17 cellular contexts compared by ENCODE assay signal in genomic region chr14:32230181-32230580, GRCh38. TPM values are rescaled to one million over a fixed set of nuclear protein-coding genes. Genes with fewer than 3 reads are reported as not detected.
DNase-seq lines count a peak whose midpoint lies in the region; ATAC-seq, FAIRE-seq and TF ChIP-seq lines count a peak whose summit lies in the region.
"Had no signal": no experiment of that assay in that cellular context is flagged by ENCODE, and none has a peak within 500 bp of the region (broad histone marks: within the 10 kb centered on the region; RNA-seq: fewer than 3 reads in every experiment).

No MANE protein-coding gene starts in this region.

- no peak overlapping the region for H2AK9ac ChIP-seq in IMR-90 (replicated peaks; ENCODE audit: low read depth, low read length, poor library complexity)

- H3K9ac ChIP-seq in IMR-90 (ENCODE audit: low read depth, low read length) (no peak overlapping the region), HepG2 (ENCODE audit: insufficient read depth, low read depth, low read length) (no peak overlapping the region)
- H3K9ac ChIP-seq: KMS-11 had no signal

- peaks cover 8% of the 10 kb centered on the region; the same call in 1 of the 2 replicates for H3K9me1 ChIP-seq in IMR-90 (ENCODE audit: insufficient read depth, low read length)

- H3K4me3 ChIP-seq in AG10803 (ENCODE audit: low read length) (no peak overlapping the region), IMR-90 (ENCODE audit: insufficient read depth, low read depth, low read length) (no peak overlapping the region), cardiac fibroblast (replicated peaks in 1 of 2; ENCODE audit: low read depth in 2 of 2, low read length in 2 of 2) (no peak overlapping the region), HepG2 (replicated peaks in 1 of 3; ENCODE audit: insufficient read depth in 1 of 3, low read depth in 2 of 3, low read length in 3 of 3) (no peak overlapping the region)

- H3K4me2 ChIP-seq in IMR-90 (ENCODE audit: low read depth, low read length) (no peak overlapping the region), HepG2 (ENCODE audit: low read depth, low read length) (no peak overlapping the region)
- H3K4me2 ChIP-seq: KMS-11 had no signal

- no peaks in the 10 kb centered on the region for H3K79me1 ChIP-seq in IMR-90 (ENCODE audit: low read depth in 1 of 2, low read length in 2 of 2)

- POLR2A ChIA-PET in IMR-90 (lab: Charles Lee; ENCODE audit: unreplicated experiment): no interaction called here
- POLR2A ChIA-PET in HepG2 (lab: Yijun Ruan, JAX): no interaction called here
- POLR2A ChIA-PET in T-cell (lab: Charles Lee): no interaction called here

- H2BK20ac ChIP-seq in IMR-90 (ENCODE audit: low read depth, low read length): no peak overlapping the region

- no peak overlapping the region for H3K4ac ChIP-seq in IMR-90 (ENCODE audit: low read depth, low read length)

- BruUV-seq in IMR-90 (replicated peaks; lab: Mats Ljungman, UMichigan) (no TSS peak), HepG2 (replicated peaks; lab: Mats Ljungman, UMichigan) (no TSS peak)

- no CpG with 5 or more reads among the region's 3 CpGs for WGBS in IMR-90 (ENCODE audit: extremely low coverage in 2 of 2, insufficient read length in 1 of 2), 2 experiments
- WGBS in HepG2 (ENCODE audit: low lambda C conversion rate): 25% methylated on average over 3 of the region's 3 CpGs

- no peak overlapping the region for H3K56ac ChIP-seq in IMR-90 (ENCODE audit: extremely low read depth, insufficient read depth, low read length)

- H3K4me1 ChIP-seq in IMR-90 (ENCODE audit: control insufficient read depth, insufficient read depth, low read length) (peaks cover 8% of the 10 kb centered on the region), HepG2 (ENCODE audit: insufficient read depth, low read length) (no peaks in the 10 kb centered on the region)

- in situ Hi-C loops in IMR-90 (cut with MboI; ENCODE audit: low sequenced_read_pairs) (loop anchor here (25.0 kb wide), 1 partner anchor 293 kb away; no protein-coding TSS in a partner anchor), HepG2 (cut with HindIII; ENCODE audit: extremely low pct_ligation_motif_present, low pct_unique_long_range_greater_than_20kb) (no loop called here)

- H3K27me3 ChIP-seq in IMR-90 (ENCODE audit: control insufficient read depth, insufficient read depth, low read length) (no peaks in the 10 kb centered on the region), HepG2 (ENCODE audit: control insufficient read depth in 1 of 2, insufficient read depth in 2 of 2, low read length in 2 of 2) (no peaks in the 10 kb centered on the region)

- no peak for TF ChIP-seq POLR2A in IMR-90 (IDR thresholded peaks at IDR 0.05; ENCODE audit: low read depth, low read length)
- TF ChIP-seq POLR2A in HepG2 (IDR thresholded peaks at IDR 0.05; ENCODE audit: insufficient read depth in 1 of 2, low read depth in 2 of 2, low read length in 2 of 2): no peak

- no peak overlapping the region for H3K27ac Mint-ChIP-seq in T-cell
- H3K27ac Mint-ChIP-seq: activated T-cell treated with anti-CD3 and anti-CD28 coated beads, Interleukin-2, amount 50 U/mL, for 24 hours had no signal

- TF ChIP-seq RAD21 in IMR-90 (IDR thresholded peaks at IDR 0.05; ENCODE audit: low read length): no peak
- TF ChIP-seq RAD21 in HepG2 (CRISPR knock-in tag; IDR thresholded peaks at IDR 0.05): no peak

- no peak overlapping the region for H4K91ac ChIP-seq in IMR-90 (ENCODE audit: insufficient read depth, low read depth, low read length)

- peak overlapping the region; percentile 0 for H2BK5ac ChIP-seq in IMR-90 (ENCODE audit: low read depth, low read length, poor library complexity, severe bottlenecking)

- H3K4me3 Mint-ChIP-seq in T-cell: no peak overlapping the region
- H3K4me3 Mint-ChIP-seq: activated T-cell treated with anti-CD3 and anti-CD28 coated beads, Interleukin-2, amount 50 U/mL, for 24 hours; neural crest cell had no signal

- CTCF ChIA-PET in IMR-90 (lab: Yijun Ruan, JAX) (no interaction called here), HepG2 (lab: Yijun Ruan, JAX; ENCODE audit: low intra/inter-chr PET ratio, low total read pairs) (no interaction called here), T-cell (lab: Charles Lee) (no interaction called here)

- intact Hi-C loops in IMR-90 (cut with micrococcal nuclease) (no loop called here), HepG2 (cut with micrococcal nuclease; ENCODE audit: unreplicated experiment) (no loop called here)

- peak overlapping the region; percentile 21; the same call in 1 of the 2 replicates for H3K18ac ChIP-seq in IMR-90 (ENCODE audit: low read depth, low read length)

- no peaks in the 10 kb centered on the region for H3K36me3 Mint-ChIP-seq in T-cell

- peak; percentile 58 for DNase-seq in AG10803 (ENCODE audit: low read depth)
- DNase-seq in IMR-90: peak; percentile 33
- peak; percentile 3 to 57 for DNase-seq in cardiac fibroblast (ENCODE audit: low read depth in 2 of 2)
- DNase-seq in HepG2 (ENCODE audit: low spot score): no peak
- no peak for DNase-seq in activated gamma-delta T cell (lab: John Stamatoyannopoulos, UW)
- DNase-seq in T-cell: no peak
- DNase-seq in 8988T: no peak
- DNase-seq: activated T-cell treated with anti-CD3 and anti-CD28 coated beads, Interleukin-2, amount 50 U/mL, for 24 hours; AML-193; GDM1; GOT3; SHP77 had no signal

- ATAC-seq in IMR-90 (ENCODE audit: low read depth): peak; percentile 55
- peak; percentile 32 for ATAC-seq in HepG2
- ATAC-seq in T-cell (replicated peaks in 1 of 4): no peak
- no peak for ATAC-seq in GM21717 (IDR thresholded peaks at IDR 0.05; ENCODE audit: unreplicated experiment)

- H4K8ac ChIP-seq in IMR-90 (ENCODE audit: low read depth in 2 of 2, low read length in 2 of 2): no peak overlapping the region

- no peak overlapping the region for H3K27ac ChIP-seq in IMR-90 (ENCODE audit: insufficient read depth, low read length)
- no peak overlapping the region for H3K27ac ChIP-seq in HepG2 (ENCODE audit: extremely low read length, insufficient read depth, low read length)
- H3K27ac ChIP-seq: KMS-11 had no signal

- dilution Hi-C loops in IMR-90 (cut with HindIII; ENCODE audit: low sequenced_read_pairs, unreplicated experiment): no loop called here

- H3K79me2 ChIP-seq in HepG2 (ENCODE audit: insufficient read depth, low read length): no peaks in the 10 kb centered on the region

- no peak overlapping the region for H2BK120ac ChIP-seq in IMR-90 (ENCODE audit: low read depth, low read length)

- TF ChIP-seq CTCF in AG10803 (conservative IDR thresholded peaks at IDR 0.05; ENCODE audit: low read length): no peak
- TF ChIP-seq CTCF in IMR-90 (conservative IDR thresholded peaks at IDR 0.05; ENCODE audit: low read depth, low read length): no peak
- peak; percentile 3 for TF ChIP-seq CTCF in cardiac fibroblast (IDR thresholded peaks at IDR 0.05; ENCODE audit: low read depth, low read length)
- 0 out of 2 replicates have a peak, but pooled peaks have one; percentile 18 for TF ChIP-seq CTCF in HepG2 (CRISPR knock-in tag; IDR thresholded peaks at IDR 0.05)

- H3K36me3 ChIP-seq in IMR-90 (ENCODE audit: control insufficient read depth, insufficient read depth, low read length) (no peaks in the 10 kb centered on the region), HepG2 (replicated peaks in 1 of 2; ENCODE audit: control insufficient read depth in 1 of 2, insufficient read depth in 2 of 2, low read length in 2 of 2) (no peaks in the 10 kb centered on the region)

- H3K9me3 Mint-ChIP-seq in T-cell: no peaks in the 10 kb centered on the region
- H3K9me3 Mint-ChIP-seq: activated T-cell treated with anti-CD3 and anti-CD28 coated beads, Interleukin-2, amount 50 U/mL, for 24 hours; neural crest cell had no signal

- H3K4me1 Mint-ChIP-seq in T-cell: peaks cover 0 to 15% (median 12%) of the 10 kb centered on the region in 3 donors
- H3K4me1 Mint-ChIP-seq: neural crest cell had no signal

- H3K14ac ChIP-seq in IMR-90 (replicated peaks; ENCODE audit: low read depth, low read length): no peak overlapping the region

- H2AFZ ChIP-seq in IMR-90 (replicated peaks; ENCODE audit: low read length, poor library complexity) (no peak overlapping the region), HepG2 (ENCODE audit: low read length) (no peak overlapping the region)

- H2AK5ac ChIP-seq in IMR-90 (ENCODE audit: low read depth, low read length): no peak overlapping the region

- no peak overlapping the region for H3K23ac ChIP-seq in IMR-90 (ENCODE audit: low read depth, low read length)

- no peak for FAIRE-seq in HepG2 (lab: Jason Lieb, UNC)
- FAIRE-seq: kidney had no signal

- TF ChIP-seq EP300 in HepG2 (IDR thresholded peaks at IDR 0.05; ENCODE audit: low read depth in 2 of 2, low read length in 2 of 2): no peak
- TF ChIP-seq EP300 in HepG2 (CRISPR knock-in tag; IDR thresholded peaks at IDR 0.05; ENCODE audit: borderline replicate concordance): no peak

- H3K9me3 ChIP-seq in IMR-90 (ENCODE audit: control insufficient read depth, insufficient read depth, low read length) (no peaks in the 10 kb centered on the region), HepG2 (ENCODE audit: low read length) (no peaks in the 10 kb centered on the region)

- H4K20me1 ChIP-seq in IMR-90 (ENCODE audit: insufficient read depth, low read length) (no peaks in the 10 kb centered on the region), HepG2 (ENCODE audit: insufficient read depth, low read length) (no peaks in the 10 kb centered on the region)

- H3K27me3 Mint-ChIP-seq in T-cell: peaks cover 0 to 5% of the 10 kb centered on the region in 2 donors
- H3K27me3 Mint-ChIP-seq: activated T-cell treated with anti-CD3 and anti-CD28 coated beads, Interleukin-2, amount 50 U/mL, for 24 hours had no signal

- H4K5ac ChIP-seq in IMR-90 (ENCODE audit: low read depth, low read length): no peak overlapping the region

- H2BK15ac ChIP-seq in IMR-90 (ENCODE audit: low read depth, low read length): no peak overlapping the region

RNA-seq across cellular contexts. Expression of gene RNU6-8, which starts 27.1 kb away (rescaled TPM):
- total RNA-seq in IMR-90 (2012; rRNA removed): not detected in 2 replicates
- not detected in 2 replicates for polyA plus RNA-seq in IMR-90 (2012; rRNA removed)
- not detected in 2 replicates for polyA plus RNA-seq in IMR-90 (2012; cell fraction: cytosol; rRNA removed)
- not detected in 2 replicates for polyA plus RNA-seq in IMR-90 (2012; cell fraction: nucleus; rRNA removed; ENCODE audit: low replicate concordance)
- under 0.01 TPM in 1 of 2 replicates, not detected in the other for total RNA-seq in HepG2 (2016; rRNA removed; fragmentation: Illumina TruSeq; extraction: Trizol)
- total RNA-seq in HepG2 (2016; cell fraction: cytosol; rRNA removed; fragmentation: Illumina TruSeq; extraction: Trizol; ENCODE audit: low read depth): under 0.01 TPM in 2 replicates
- total RNA-seq in HepG2 (2016; cell fraction: insoluble cytoplasmic fraction; rRNA removed; fragmentation: Illumina TruSeq; extraction: Trizol): under 0.01 TPM in 1 of 2 replicates, not detected in the other
- under 0.01 TPM in 1 of 2 replicates, not detected in the other for total RNA-seq in HepG2 (2016; cell fraction: membrane; rRNA removed; fragmentation: Illumina TruSeq; extraction: Trizol)
- total RNA-seq in HepG2 (2016; cell fraction: nucleus; rRNA removed; fragmentation: Illumina TruSeq; extraction: Trizol): not detected in 2 replicates
- not detected in 2 replicates for polyA plus RNA-seq in HepG2 (2011; rRNA removed)
- polyA plus RNA-seq in HepG2 (2011; cell fraction: cytosol; rRNA removed): not detected in 2 replicates
- polyA plus RNA-seq in HepG2 (2011; cell fraction: nucleus; rRNA removed): not detected in 2 replicates
- polyA plus RNA-seq in HepG2 (2012): not detected in 2 replicates
- not detected in 2 replicates for polyA plus RNA-seq in HepG2 (2016; cell fraction: cytosol; fragmentation: Illumina TruSeq; extraction: Trizol; ENCODE audit: low read depth)
- polyA plus RNA-seq in HepG2 (2016; cell fraction: insoluble cytoplasmic fraction; fragmentation: Illumina TruSeq; extraction: Trizol; ENCODE audit: low read depth): not detected in 2 replicates
- not detected in 2 replicates for polyA plus RNA-seq in HepG2 (2016; cell fraction: membrane; fragmentation: Illumina TruSeq; extraction: Trizol; ENCODE audit: low read depth)
- not detected in 2 replicates for polyA plus RNA-seq in HepG2 (2016; cell fraction: nucleus; fragmentation: Illumina TruSeq; extraction: Trizol; ENCODE audit: insufficient read depth, low read depth)
- polyA minus RNA-seq in HepG2 (2011; rRNA and poly(A)+ RNA removed; ENCODE audit: low replicate concordance): under 0.01 TPM in 1 of 2 replicates, not detected in the other
- not detected in 2 replicates for polyA minus RNA-seq in HepG2 (2011; cell fraction: cytosol; rRNA and poly(A)+ RNA removed)
- not detected in 2 replicates for polyA minus RNA-seq in HepG2 (2011; cell fraction: nucleus; rRNA and poly(A)+ RNA removed)
- total RNA-seq in T-cell: not detected
- total RNA-seq: kidney, neural crest cell had no signal
- polyA plus RNA-seq: esophagus had no signal

RNA-seq across cellular contexts. Expression of gene RNU6-7, which starts 28.3 kb away (rescaled TPM):
- not detected in 2 replicates for total RNA-seq in IMR-90 (2012; rRNA removed)
- polyA plus RNA-seq in IMR-90 (2012; rRNA removed): not detected in 2 replicates
- polyA plus RNA-seq in IMR-90 (2012; cell fraction: cytosol; rRNA removed): not detected in 2 replicates
- polyA plus RNA-seq in IMR-90 (2012; cell fraction: nucleus; rRNA removed; ENCODE audit: low replicate concordance): not detected in 2 replicates
- under 0.01 TPM in 1 of 2 replicates, not detected in the other for total RNA-seq in HepG2 (2016; rRNA removed; fragmentation: Illumina TruSeq; extraction: Trizol)
- total RNA-seq in HepG2 (2016; cell fraction: cytosol; rRNA removed; fragmentation: Illumina TruSeq; extraction: Trizol; ENCODE audit: low read depth): under 0.01 TPM in 2 replicates
- under 0.01 TPM in 1 of 2 replicates, not detected in the other for total RNA-seq in HepG2 (2016; cell fraction: insoluble cytoplasmic fraction; rRNA removed; fragmentation: Illumina TruSeq; extraction: Trizol)
- total RNA-seq in HepG2 (2016; cell fraction: membrane; rRNA removed; fragmentation: Illumina TruSeq; extraction: Trizol): under 0.01 TPM in 1 of 2 replicates, not detected in the other
- total RNA-seq in HepG2 (2016; cell fraction: nucleus; rRNA removed; fragmentation: Illumina TruSeq; extraction: Trizol): not detected in 2 replicates
- polyA plus RNA-seq in HepG2 (2011; rRNA removed): not detected in 2 replicates
- not detected in 2 replicates for polyA plus RNA-seq in HepG2 (2011; cell fraction: cytosol; rRNA removed)
- polyA plus RNA-seq in HepG2 (2011; cell fraction: nucleus; rRNA removed): not detected in 2 replicates
- polyA plus RNA-seq in HepG2 (2012): not detected in 2 replicates
- polyA plus RNA-seq in HepG2 (2016; cell fraction: cytosol; fragmentation: Illumina TruSeq; extraction: Trizol; ENCODE audit: low read depth): not detected in 2 replicates
- polyA plus RNA-seq in HepG2 (2016; cell fraction: insoluble cytoplasmic fraction; fragmentation: Illumina TruSeq; extraction: Trizol; ENCODE audit: low read depth): not detected in 2 replicates
- not detected in 2 replicates for polyA plus RNA-seq in HepG2 (2016; cell fraction: membrane; fragmentation: Illumina TruSeq; extraction: Trizol; ENCODE audit: low read depth)
- polyA plus RNA-seq in HepG2 (2016; cell fraction: nucleus; fragmentation: Illumina TruSeq; extraction: Trizol; ENCODE audit: insufficient read depth, low read depth): not detected in 2 replicates
- polyA minus RNA-seq in HepG2 (2011; rRNA and poly(A)+ RNA removed; ENCODE audit: low replicate concordance): under 0.01 TPM in 1 of 2 replicates, not detected in the other
- not detected in 2 replicates for polyA minus RNA-seq in HepG2 (2011; cell fraction: cytosol; rRNA and poly(A)+ RNA removed)
- polyA minus RNA-seq in HepG2 (2011; cell fraction: nucleus; rRNA and poly(A)+ RNA removed): not detected in 2 replicates
- not detected for total RNA-seq in T-cell
- total RNA-seq: kidney, neural crest cell had no signal
- polyA plus RNA-seq: esophagus had no signal

Comparison
In these comparisons a context has a peak if more than half of its experiments do, and no peak if none do; other contexts are left out.
1. DNase-seq: peak in AG10803 (single experiment), IMR-90 (single experiment) and cardiac fibroblast (2 of 2); none in HepG2 (single experiment), activated gamma-delta T cell (single experiment), T-cell (0 of 34) and 8988T (single experiment).
2. CTCF ChIP-seq: peak in cardiac fibroblast (single experiment) and HepG2 (single experiment); none in AG10803 (single experiment) and IMR-90 (single experiment).
3. ATAC-seq: peak in IMR-90 (single experiment) and HepG2 (single experiment); none in T-cell (0 of 4) and GM21717 (single experiment).